7 cellular contexts compared by ENCODE assay signal in genomic region chr13:49543656-49544055, GRCh38.
"Had no signal": no experiment of that assay in that cellular context is flagged by ENCODE, and none has a peak within 500 bp of the region (broad histone marks: within the 10 kb centered on the region; RNA-seq: fewer than 3 reads in every experiment).

No MANE protein-coding gene starts in this region.

- H3K27ac ChIP-seq: HL-60, KMS-11 had no signal

- H3K9ac ChIP-seq: KMS-11 had no signal

- DNase-seq: IMR-90, KBM-7, KG1 had no signal

- H3K4me2 ChIP-seq: KMS-11 had no signal

- H3K4me3 ChIP-seq: K562 had no signal

- ATAC-seq: HepG2, K562 had no signal
